Comparison of ENCODE assay signal across 11 cellular contexts in the genomic region with DNA sequence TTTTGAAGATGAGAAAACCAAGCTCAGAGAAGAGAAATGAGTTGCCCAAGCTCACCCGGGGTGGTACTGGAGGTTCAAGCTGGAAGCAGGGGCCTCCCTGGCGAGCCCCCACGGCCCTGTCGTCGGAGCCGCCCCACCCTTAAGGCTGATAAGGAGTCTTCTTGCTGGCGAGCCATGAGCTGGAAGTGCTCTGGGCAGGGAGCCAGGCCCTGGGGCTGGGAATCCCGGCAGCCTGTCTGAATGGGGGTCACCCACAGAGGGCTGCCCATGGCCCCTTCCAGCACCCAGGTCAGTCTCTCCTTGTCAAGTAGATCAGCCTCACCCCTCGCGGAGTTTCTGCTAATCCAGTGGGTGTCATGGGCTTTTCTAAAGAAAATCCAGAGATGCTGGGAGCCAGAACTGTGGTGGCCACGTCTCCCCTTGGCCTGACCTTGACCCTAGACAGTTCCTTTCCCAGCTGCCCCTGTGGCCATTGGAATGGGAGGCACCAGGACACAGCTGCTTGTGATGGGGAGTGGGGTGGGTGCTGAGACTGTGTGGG. TPM values are rescaled to one million over a fixed set of nuclear protein-coding genes. Genes with fewer than 3 reads are reported as not detected.
DNase-seq lines count a peak whose midpoint lies in the region; ATAC-seq and TF ChIP-seq lines count a peak whose summit lies in the region.
"Had no signal": no experiment of that assay in that cellular context is flagged by ENCODE, and none has a peak within 500 bp of the region (broad histone marks: within the 10 kb centered on the region; RNA-seq: fewer than 3 reads in every experiment).

No MANE protein-coding gene starts in this region.

- intact Hi-C loops in thyroid gland (cut with DNase I) = no loop called here

- peak; percentile 77 for DNase-seq in SIG-M5 treated with dmso at 0.1 percent for 504 hours (lab: John Stamatoyannopoulos, UW; ENCODE audit: unreplicated experiment)
- no peak for DNase-seq in SIG-M5 (lab: John Stamatoyannopoulos, UW)
- peak; percentile 16 for DNase-seq in T1000 (lab: John Stamatoyannopoulos, UW)
- peak; percentile 76 for DNase-seq in right atrium auricular region (ENCODE audit: low spot score)
- DNase-seq in thyroid gland = peak; percentile 54 to 57
- DNase-seq in anterior cingulate cortex (lab: John Stamatoyannopoulos, UW) = no peak
- no peak for DNase-seq in activated effector memory CD4-positive, alpha-beta T cell treated with Interleukin-2 at 50 U/mL for 16 hours
- DNase-seq: activated naive CD8-positive, alpha-beta T cell treated with anti-CD3 and anti-CD28 coated beads, Interleukin-2, amount 50 U/mL, for 24 hours; T-helper 1 cell had no signal

- H3K27me3 ChIP-seq in right atrium auricular region (no peaks in the 10 kb centered on the region), thyroid gland (no peaks in the 10 kb centered on the region)

- H3K36me3 ChIP-seq in right atrium auricular region = no peaks in the 10 kb centered on the region
- H3K36me3 ChIP-seq in thyroid gland = no peaks in the 10 kb centered on the region

- TF ChIP-seq CTCF in right atrium auricular region (IDR thresholded peaks at IDR 0.05) (no peak), thyroid gland (IDR thresholded peaks at IDR 0.05) (no peak)

- no peak for ATAC-seq in HG03175 (IDR thresholded peaks at IDR 0.05; ENCODE audit: unreplicated experiment)
- ATAC-seq: activated naive CD8-positive, alpha-beta T cell treated with anti-CD3 and anti-CD28 coated beads, Interleukin-2, amount 50 U/mL, for 24 hours had no signal

- H3K4me1 ChIP-seq in right atrium auricular region (peaks cover 0 to 42% of the 10 kb centered on the region in 2 donors), thyroid gland (peaks cover 0 to 13% of the 10 kb centered on the region in 2 donors)

- 16 to 31% methylated on average over 9 to 10 of the region's 11 CpGs for WGBS in thyroid gland, 2 donors

- H3K27ac ChIP-seq in right atrium auricular region = peak overlapping the region; percentile 21 to 60
- no peak overlapping the region for H3K27ac ChIP-seq in thyroid gland

- H3K9me3 ChIP-seq in right atrium auricular region (no peaks in the 10 kb centered on the region), thyroid gland (no peaks in the 10 kb centered on the region)

- TF ChIP-seq POLR2A in thyroid gland (IDR thresholded peaks at IDR 0.05) = no peak

- H3K4me3 ChIP-seq in right atrium auricular region (no peak overlapping the region), thyroid gland (replicated peaks in 1 of 3) (no peak overlapping the region)
- H3K4me3 ChIP-seq: skin epidermis had no signal

RNA-seq across cellular contexts. Expression of gene P2RX1, which starts 1.2 kb away (rescaled TPM):
- total RNA-seq in right atrium auricular region (1 to 10 TPM in 1 of 2 donors, under 1 TPM in 1; 0.85 to 2.8 TPM), thyroid gland (under 1 TPM in 3 of 4 donors, not detected in 1; 0.11 to 0.54 (median 0.21) TPM)

RNA-seq across cellular contexts. Expression of gene CAMKK1, which starts 24.6 kb away (rescaled TPM):
- total RNA-seq in right atrium auricular region (1 to 10 TPM; 3.0 to 3.2 TPM), thyroid gland (10 to 100 TPM in 1 of 4 donors, 1 to 10 TPM in 3; 5.9 to 10.1 (median 7.9) TPM)

RNA-seq across cellular contexts. Expression of gene ATP2A3, which starts 46.8 kb away (rescaled TPM):
- total RNA-seq in right atrium auricular region = 10 to 100 TPM in 1 of 2 donors, 1 to 10 TPM in 1; 5.5 to 12.2 TPM
- total RNA-seq in thyroid gland = 10 to 100 TPM in 2 of 4 donors, 1 to 10 TPM in 2; 6.9 to 18.6 (median 9.1) TPM

Comparison
In these comparisons a context has a peak if more than half of its experiments do, and no peak if none do; other contexts are left out.
1. DNase-seq: peak in SIG-M5 treated with dmso at 0.1 percent for 504 hours (single experiment), T1000 (single experiment), right atrium auricular region (single experiment) and thyroid gland (2 of 2); none in SIG-M5 (single experiment), anterior cingulate cortex (0 of 58) and activated effector memory CD4-positive, alpha-beta T cell treated with Interleukin-2 at 50 U/mL for 16 hours (single experiment).
2. H3K27ac ChIP-seq: peak in right atrium auricular region (2 of 2); none in thyroid gland (0 of 3).